ENCODE assay signal across 15 cellular contexts in the genomic region with DNA sequence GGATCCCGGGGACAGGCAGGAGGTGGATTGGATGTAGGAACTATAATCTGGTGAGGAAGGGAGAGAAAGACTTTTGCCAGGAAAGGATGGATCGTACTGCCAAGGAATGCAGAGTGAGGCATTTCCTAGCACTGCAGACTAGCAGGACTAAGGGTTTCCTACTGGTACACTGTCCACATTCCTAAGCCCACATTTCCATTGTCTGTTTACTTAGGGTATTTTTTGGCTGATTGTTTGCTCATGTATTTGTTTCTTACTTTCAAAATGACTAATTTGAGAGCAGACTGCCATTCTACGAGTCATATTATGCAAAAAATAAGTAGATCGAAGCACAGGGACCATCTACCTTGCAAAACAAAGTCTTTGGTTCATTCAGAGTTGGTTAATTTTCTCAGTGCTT.
DNase-seq lines count a peak whose midpoint lies in the region; ATAC-seq and TF ChIP-seq lines count a peak whose summit lies in the region.
"Had no signal": no experiment of that assay in that cellular context is flagged by ENCODE, and none has a peak within 500 bp of the region (broad histone marks: within the 10 kb centered on the region; RNA-seq: fewer than 3 reads in every experiment).

No MANE protein-coding gene starts in this region.

- H3K27me3 ChIP-seq in IMR-90 (ENCODE audit: control insufficient read depth, insufficient read depth, low read length), result no peaks in the 10 kb centered on the region
- H3K27me3 ChIP-seq: hepatocyte had no signal

- peaks cover 5% of the 10 kb centered on the region for H3K9me1 ChIP-seq in IMR-90 (ENCODE audit: insufficient read depth, low read length)

- H3K4ac ChIP-seq in IMR-90 (ENCODE audit: low read depth, low read length), result peak overlapping the region; percentile 50

- H3K36me3 ChIP-seq in IMR-90 (ENCODE audit: control insufficient read depth, insufficient read depth, low read length), result no peaks in the 10 kb centered on the region
- no peaks in the 10 kb centered on the region for H3K36me3 ChIP-seq in mesodermal cell (ENCODE audit: control insufficient read depth, insufficient read depth, low read length)

- TF ChIP-seq CTCF in IMR-90 (conservative IDR thresholded peaks at IDR 0.05; ENCODE audit: low read depth, low read length), result no peak

- dilution Hi-C loops in IMR-90 (cut with HindIII; ENCODE audit: low sequenced_read_pairs, unreplicated experiment), result no loop called here

- no peak overlapping the region for H3K4me3 ChIP-seq in IMR-90 (ENCODE audit: insufficient read depth, low read depth, low read length)
- H3K4me3 ChIP-seq in mesodermal cell (ENCODE audit: extremely low read depth, insufficient read depth, low read length, poor library complexity, severe bottlenecking), result no peak overlapping the region
- H3K4me3 ChIP-seq: hepatocyte had no signal

- CTCF ChIA-PET in IMR-90 (lab: Yijun Ruan, JAX), result no interaction called here

- no peak overlapping the region for H2BK5ac ChIP-seq in IMR-90 (ENCODE audit: low read depth, low read length, poor library complexity, severe bottlenecking)

- DNase-seq in AG08396 (ENCODE audit: low spot score), result peak; percentile 34
- peak; percentile 64 for DNase-seq in IMR-90
- peak; percentile 93 for DNase-seq in dermis blood vessel endothelial cell
- DNase-seq in dedifferentiated amniotic fluid mesenchymal stem cell (ENCODE audit: extremely low spot score), result no peak
- no peak for DNase-seq in KG1 (lab: John Stamatoyannopoulos, UW)
- no peak for DNase-seq in SK-N-DZ (ENCODE audit: low spot score)
- DNase-seq: activated CD4-positive, CD25-positive, alpha-beta regulatory T cell; activated naive CD4-positive, alpha-beta T cell treated with anti-CD3 and anti-CD28 coated beads, Interleukin-2, amount 50 U/mL, for 16 hours; central memory CD4-positive, alpha-beta T cell; GOT3; NCI-H1417 treated with DMSO at 0.1 percent for 48 hours had no signal

- H2BK120ac ChIP-seq in IMR-90 (ENCODE audit: low read depth, low read length), result peak overlapping the region; percentile 55; the same call in 1 of the 2 replicates

- H3K27ac ChIP-seq in IMR-90 (ENCODE audit: insufficient read depth, low read length) (peak overlapping the region; percentile 17; the same call in 1 of the 2 replicates), mesodermal cell (ENCODE audit: low read depth, low read length, severe bottlenecking) (peak overlapping the region; percentile 3)
- H3K27ac ChIP-seq: epithelial cell of prostate, hepatocyte had no signal

- BruUV-seq in IMR-90 (replicated peaks; lab: Mats Ljungman, UMichigan), result no TSS peak

- H3K9ac ChIP-seq in IMR-90 (ENCODE audit: low read depth, low read length), result 0 out of 2 replicates have a peak overlapping the region, but pooled peaks have one; percentile 23

- 0 out of 2 replicates have a peak overlapping the region, but pooled peaks have one; percentile 35 for H3K56ac ChIP-seq in IMR-90 (ENCODE audit: extremely low read depth, insufficient read depth, low read length)

- POLR2A ChIA-PET in IMR-90 (lab: Charles Lee; ENCODE audit: unreplicated experiment), result interaction anchor here (0.7 kb wide), 1 partner anchor 104 kb away, joined by 4 read pairs; no protein-coding TSS in a partner anchor

- H3K4me1 ChIP-seq in IMR-90 (ENCODE audit: control insufficient read depth, insufficient read depth, low read length) (peaks cover 7% of the 10 kb centered on the region), mesodermal cell (ENCODE audit: control insufficient read depth, insufficient read depth, low read length, poor library complexity, severe bottlenecking) (peaks cover 5% of the 10 kb centered on the region)

- TF ChIP-seq RAD21 in IMR-90 (IDR thresholded peaks at IDR 0.05; ENCODE audit: low read length), result no peak

- 0 out of 2 replicates have a peak overlapping the region, but pooled peaks have one; percentile 6 for H4K5ac ChIP-seq in IMR-90 (ENCODE audit: low read depth, low read length)

- H4K8ac ChIP-seq in IMR-90 (ENCODE audit: low read depth in 2 of 2, low read length in 2 of 2), result no peak overlapping the region

- H3K9me3 ChIP-seq in IMR-90 (ENCODE audit: control insufficient read depth, insufficient read depth, low read length) (no peaks in the 10 kb centered on the region), mesodermal cell (ENCODE audit: control insufficient read depth, low read length) (no peaks in the 10 kb centered on the region)

- peak overlapping the region; percentile 54; the same call in 1 of the 2 replicates for H3K18ac ChIP-seq in IMR-90 (ENCODE audit: low read depth, low read length)

- no peak overlapping the region for H3K23ac ChIP-seq in IMR-90 (ENCODE audit: low read depth, low read length)

- intact Hi-C loops in IMR-90 (cut with micrococcal nuclease), result no loop called here

- ATAC-seq in IMR-90 (ENCODE audit: low read depth) (peak; percentile 69), HG02642 (IDR thresholded peaks at IDR 0.05; ENCODE audit: poor library complexity, unreplicated experiment) (no peak)

- H2AFZ ChIP-seq in IMR-90 (replicated peaks; ENCODE audit: low read length, poor library complexity), result peak overlapping the region; percentile 58
- H2AFZ ChIP-seq: hepatocyte had no signal

- no peak overlapping the region for H2BK15ac ChIP-seq in IMR-90 (ENCODE audit: low read depth, low read length)

- H2AK9ac ChIP-seq in IMR-90 (replicated peaks; ENCODE audit: low read depth, low read length, poor library complexity), result no peak overlapping the region

- H3K79me1 ChIP-seq in IMR-90 (ENCODE audit: low read depth in 1 of 2, low read length in 2 of 2), result no peaks in the 10 kb centered on the region

- no peak overlapping the region for H4K91ac ChIP-seq in IMR-90 (ENCODE audit: insufficient read depth, low read depth, low read length)

- peak overlapping the region; percentile 23; the same call in 1 of the 2 replicates for H3K4me2 ChIP-seq in IMR-90 (ENCODE audit: low read depth, low read length)
- H3K4me2 ChIP-seq: hepatocyte had no signal

- no peaks in the 10 kb centered on the region for H4K20me1 ChIP-seq in IMR-90 (ENCODE audit: insufficient read depth, low read length)

- H3K14ac ChIP-seq in IMR-90 (replicated peaks; ENCODE audit: low read depth, low read length), result no peak overlapping the region; the same call in 1 of the 2 replicates

- WGBS in IMR-90 (ENCODE audit: extremely low coverage in 2 of 2, insufficient read length in 1 of 2), 2 experiments, result no CpG with 5 or more reads among the region's 4 CpGs
- 85 to 100% methylated on average over 3 of the region's 4 CpGs for WGBS in mesodermal cell (ENCODE audit: insufficient coverage in 2 of 2), 2 experiments

- TF ChIP-seq POLR2A in IMR-90 (IDR thresholded peaks at IDR 0.05; ENCODE audit: low read depth, low read length), result no peak

- no peak overlapping the region for H2AK5ac ChIP-seq in IMR-90 (ENCODE audit: low read depth, low read length)

- H2BK20ac ChIP-seq in IMR-90 (ENCODE audit: low read depth, low read length), result peak overlapping the region; percentile 87

- in situ Hi-C loops in IMR-90 (cut with MboI; ENCODE audit: low sequenced_read_pairs), result no loop called here

TF ChIP-seq in IMR-90, 13 proteins besides CTCF, POLR2A, EP300 and RAD21:
- TF ChIP-seq MXI1 (IDR thresholded peaks at IDR 0.05; ENCODE audit: borderline replicate concordance, low read depth, low read length) (no peak), MAFK (IDR thresholded peaks at IDR 0.05; ENCODE audit: low read depth, low read length) (peak; percentile 23; the same call in 1 of the 2 replicates), NFE2L2 (IDR thresholded peaks at IDR 0.05; ENCODE audit: low read depth, low read length) (no peak)

Comparison
In these comparisons a context has a peak if more than half of its experiments do, and no peak if none do; other contexts are left out.
1. DNase-seq: peak in AG08396 (single experiment), IMR-90 (single experiment) and dermis blood vessel endothelial cell (single experiment); none in dedifferentiated amniotic fluid mesenchymal stem cell (single experiment), KG1 (single experiment) and SK-N-DZ (single experiment).